Comparison of ENCODE assay signal across 9 cellular contexts in genomic region chr19:51441410-51442390, GRCh38. TPM values are rescaled to one million over a fixed set of nuclear protein-coding genes. Genes with fewer than 3 reads are reported as not detected.
A peak's percentile ranks its signal among the peaks of the same experiment; 100 is the strongest.
DNase-seq lines count a peak whose midpoint lies in the region; ATAC-seq and FAIRE-seq lines count a peak whose summit lies in the region.
"Had no signal": no experiment of that assay in that cellular context is flagged by ENCODE, and none has a peak within 500 bp of the region (broad histone marks: within the 10 kb centered on the region; RNA-seq: fewer than 3 reads in every experiment).

No MANE protein-coding gene starts in this region.

- peak overlapping the region; percentile 49 to 88 (median 77) for H3K27ac Mint-ChIP-seq in naive thymus-derived CD4-positive, alpha-beta T cell

- H3K4me2 ChIP-seq in Karpas-422 (ENCODE audit: low read depth, low read length, poor library complexity, severe bottlenecking): peak overlapping the region; percentile 71

- POLR2A ChIA-PET in naive thymus-derived CD4-positive, alpha-beta T cell (lab: Charles Lee): interaction anchor here (1.8 kb wide), 1 partner anchor 76 kb away, joined by 4 read pairs; no protein-coding TSS in a partner anchor

- H3K27ac ChIP-seq in Karpas-422 (ENCODE audit: low read length): no peak overlapping the region
- peak overlapping the region; percentile 53 for H3K27ac ChIP-seq in naive thymus-derived CD4-positive, alpha-beta T cell (ENCODE audit: low read depth, low read length)

- H2AFZ ChIP-seq in Karpas-422 (ENCODE audit: low read length): peak overlapping the region; percentile 69

- intact Hi-C loops in naive thymus-derived CD4-positive, alpha-beta T cell (cut with micrococcal nuclease): loop anchor here (1.0 to 2.0 kb wide), 7 partner anchors 19 to 333 kb away; partner anchors contain the start of genes ETFB (in 2 of the 2) and CTU1 (in 1 of the 2)
- intact Hi-C loops in left ventricle myocardium superior (cut with micrococcal nuclease): no loop called here

- peak overlapping the region; percentile 42 for H3K9ac ChIP-seq in Karpas-422 (ENCODE audit: low read length)

- no peaks in the 10 kb centered on the region for H3K79me2 ChIP-seq in Karpas-422 (ENCODE audit: low read length)

- peaks cover 0 to 2% (median 0%) of the 10 kb centered on the region in 5 donors for H3K36me3 Mint-ChIP-seq in naive thymus-derived CD4-positive, alpha-beta T cell

- H3K9me3 ChIP-seq in Karpas-422 (ENCODE audit: low read length): no peaks in the 10 kb centered on the region
- no peaks in the 10 kb centered on the region for H3K9me3 ChIP-seq in naive thymus-derived CD4-positive, alpha-beta T cell (ENCODE audit: control insufficient read depth in 2 of 3, low read length in 3 of 3)

- H3K4me3 Mint-ChIP-seq in naive thymus-derived CD4-positive, alpha-beta T cell: peak overlapping the region; percentile 74 to 92 (median 83)

- CTCF ChIA-PET in naive thymus-derived CD4-positive, alpha-beta T cell (lab: Charles Lee): interaction anchor here (0.7 to 2.1 kb wide), 8 partner anchors 10 to 215 kb away, joined by 3 to 12 read pairs (median 4); no protein-coding TSS in a partner anchor

- no peaks in the 10 kb centered on the region for H3K9me2 ChIP-seq in Karpas-422 (replicated peaks; ENCODE audit: insufficient read depth, low read length)

- ATAC-seq in GM21576 (IDR thresholded peaks at IDR 0.05; ENCODE audit: unreplicated experiment) (peak; percentile 90), left ventricle myocardium superior (no peak)
- ATAC-seq in naive thymus-derived CD4-positive, alpha-beta T cell: peak; percentile 91

- H4K20me1 ChIP-seq in Karpas-422 (ENCODE audit: insufficient read depth, low read depth, low read length): no peaks in the 10 kb centered on the region

- DNase-seq in Daoy (ENCODE audit: low read depth) (peak; percentile 83), Karpas-422 (peak; percentile 77), urothelium cell line (ENCODE audit: low spot score) (peak; percentile 47), left ventricle myocardium superior (no peak), SK-N-DZ (ENCODE audit: low spot score) (no peak)
- peak; percentile 86 for DNase-seq in activated CD8-positive, alpha-beta memory T cell treated with anti-CD3 and anti-CD28 coated beads, Interleukin-2, amount 50 U/mL, for 4 hours
- DNase-seq in naive thymus-derived CD4-positive, alpha-beta T cell: peak; percentile 27 to 87 (median 68)

- H3K36me3 ChIP-seq in Karpas-422 (ENCODE audit: insufficient read depth, low read length): no peaks in the 10 kb centered on the region
- H3K36me3 ChIP-seq in naive thymus-derived CD4-positive, alpha-beta T cell (ENCODE audit: control insufficient read depth in 2 of 3, insufficient read depth in 3 of 3, low read length in 3 of 3): no peaks in the 10 kb centered on the region

- peaks cover 0 to 59% (median 5%) of the 10 kb centered on the region in 5 donors for H3K27me3 Mint-ChIP-seq in naive thymus-derived CD4-positive, alpha-beta T cell

- FAIRE-seq in urothelium cell line (lab: Jason Lieb, UNC): peak; percentile 98

- H3K27me3 ChIP-seq in Karpas-422 (ENCODE audit: low read length): no peaks in the 10 kb centered on the region
- H3K27me3 ChIP-seq in naive thymus-derived CD4-positive, alpha-beta T cell (ENCODE audit: control insufficient read depth in 2 of 2, insufficient read depth in 2 of 2, low read length in 2 of 2): peaks cover 0 to 4% of the 10 kb centered on the region in 2 donors

- peaks cover 0 to 5% (median 0%) of the 10 kb centered on the region in 11 donors for H3K9me3 Mint-ChIP-seq in naive thymus-derived CD4-positive, alpha-beta T cell

- H3K4me1 Mint-ChIP-seq in naive thymus-derived CD4-positive, alpha-beta T cell: peaks cover 22 to 43% (median 34%) of the 10 kb centered on the region in 7 donors

- H3K4me3 ChIP-seq in Karpas-422 (ENCODE audit: low read length): peak overlapping the region; percentile 59
- H3K4me3 ChIP-seq in naive thymus-derived CD4-positive, alpha-beta T cell (ENCODE audit: low read length): peak overlapping the region; percentile 31

- peaks cover 34% of the 10 kb centered on the region for H3K4me1 ChIP-seq in Karpas-422 (ENCODE audit: low read length)
- H3K4me1 ChIP-seq in naive thymus-derived CD4-positive, alpha-beta T cell (ENCODE audit: control insufficient read depth in 2 of 2, insufficient read depth in 2 of 2, low read length in 2 of 2): peaks cover 22 to 24% of the 10 kb centered on the region in 2 donors

RNA-seq across cellular contexts. Expression of gene SIGLEC8, which starts 16.6 kb away (rescaled TPM):
- not detected in 2 replicates for total RNA-seq in Daoy (2014; rRNA removed; shearing (Covaris generic))
- not detected in 2 replicates for total RNA-seq in Karpas-422 (2014; rRNA removed; shearing (Covaris generic); ENCODE audit: low replicate concordance)
- total RNA-seq in naive thymus-derived CD4-positive, alpha-beta T cell: not detected
- polyA plus RNA-seq in naive thymus-derived CD4-positive, alpha-beta T cell: not detected
- 0.15 TPM for total RNA-seq in left ventricle myocardium superior
- polyA plus RNA-seq in SK-N-DZ (2014; cell fraction: cytosol; rRNA removed): not detected in 2 replicates
- not detected in 2 replicates for polyA plus RNA-seq in SK-N-DZ (2014; cell fraction: nucleus; rRNA removed)
- total RNA-seq: fibroblast of villous mesenchyme had no signal

RNA-seq across cellular contexts. Expression of gene SIGLEC10, which starts 24.3 kb away (rescaled TPM):
- not detected in 2 replicates for total RNA-seq in Daoy (2014; rRNA removed; shearing (Covaris generic))
- 500 and 730 TPM in 2 replicates for total RNA-seq in Karpas-422 (2014; rRNA removed; shearing (Covaris generic); ENCODE audit: low replicate concordance)
- 10 to 100 TPM in 1 of 5 experiments, 1 to 10 TPM in 1, under 1 TPM in 3; 0.16 to 36.5 (median 0.65) TPM for total RNA-seq in naive thymus-derived CD4-positive, alpha-beta T cell
- polyA plus RNA-seq in naive thymus-derived CD4-positive, alpha-beta T cell: under 1 TPM; 0.06 to 0.07 TPM
- 0.40 TPM for total RNA-seq in left ventricle myocardium superior
- 0.99 and 1.8 TPM in 2 replicates for polyA plus RNA-seq in SK-N-DZ (2014; cell fraction: cytosol; rRNA removed)
- polyA plus RNA-seq in SK-N-DZ (2014; cell fraction: nucleus; rRNA removed): 0.65 and 1.2 TPM in 2 replicates
- total RNA-seq: fibroblast of villous mesenchyme had no signal

RNA-seq across cellular contexts. Expression of gene CEACAM18, which starts 36.6 kb away (rescaled TPM):
- not detected in 2 replicates for total RNA-seq in Daoy (2014; rRNA removed; shearing (Covaris generic))
- total RNA-seq in Karpas-422 (2014; rRNA removed; shearing (Covaris generic); ENCODE audit: low replicate concordance): not detected in 2 replicates
- total RNA-seq in naive thymus-derived CD4-positive, alpha-beta T cell: not detected
- polyA plus RNA-seq in naive thymus-derived CD4-positive, alpha-beta T cell: not detected
- not detected for total RNA-seq in left ventricle myocardium superior
- polyA plus RNA-seq in SK-N-DZ (2014; cell fraction: cytosol; rRNA removed): not detected in 2 replicates
- not detected in 2 replicates for polyA plus RNA-seq in SK-N-DZ (2014; cell fraction: nucleus; rRNA removed)
- total RNA-seq: fibroblast of villous mesenchyme had no signal

RNA-seq across cellular contexts. Expression of gene C19orf84, which starts 51.3 kb away (rescaled TPM):
- total RNA-seq in Daoy (2014; rRNA removed; shearing (Covaris generic)): not detected in 2 replicates
- not detected in 2 replicates for total RNA-seq in Karpas-422 (2014; rRNA removed; shearing (Covaris generic); ENCODE audit: low replicate concordance)
- total RNA-seq in naive thymus-derived CD4-positive, alpha-beta T cell: not detected
- not detected for polyA plus RNA-seq in naive thymus-derived CD4-positive, alpha-beta T cell
- not detected for total RNA-seq in left ventricle myocardium superior
- polyA plus RNA-seq in SK-N-DZ (2014; cell fraction: cytosol; rRNA removed): not detected in 2 replicates
- polyA plus RNA-seq in SK-N-DZ (2014; cell fraction: nucleus; rRNA removed): not detected in 2 replicates
- total RNA-seq: fibroblast of villous mesenchyme had no signal

RNA-seq across cellular contexts. Expression of gene LIM2, which starts 53.9 kb away (rescaled TPM):
- total RNA-seq in Daoy (2014; rRNA removed; shearing (Covaris generic)): not detected in 2 replicates
- not detected in 2 replicates for total RNA-seq in Karpas-422 (2014; rRNA removed; shearing (Covaris generic); ENCODE audit: low replicate concordance)
- total RNA-seq in naive thymus-derived CD4-positive, alpha-beta T cell: 1 to 10 TPM in 1 of 5 experiments, not detected in 4; 1.2 TPM
- not detected for polyA plus RNA-seq in naive thymus-derived CD4-positive, alpha-beta T cell
- total RNA-seq in left ventricle myocardium superior: not detected
- polyA plus RNA-seq in SK-N-DZ (2014; cell fraction: cytosol; rRNA removed): not detected in 2 replicates
- polyA plus RNA-seq in SK-N-DZ (2014; cell fraction: nucleus; rRNA removed): not detected in 2 replicates
- total RNA-seq: fibroblast of villous mesenchyme had no signal

Comparison
In these comparisons a context has a peak if more than half of its experiments do, and no peak if none do; other contexts are left out.
1. DNase-seq: peak in Daoy (single experiment), Karpas-422 (single experiment), activated CD8-positive, alpha-beta memory T cell treated with anti-CD3 and anti-CD28 coated beads, Interleukin-2, amount 50 U/mL, for 4 hours (single experiment), naive thymus-derived CD4-positive, alpha-beta T cell (9 of 9) and urothelium cell line (single experiment); none in left ventricle myocardium superior (single experiment) and SK-N-DZ (single experiment).
2. RNA of gene SIGLEC10, which starts 24.3 kb away (total RNA-seq): 500 to 730 TPM in Karpas-422; 0.16 to 36.5 TPM in naive thymus-derived CD4-positive, alpha-beta T cell, 0.40 TPM in left ventricle myocardium superior (single experiment) and not detected in Daoy; every median in the first group is over 10 times any median in the second.